1 cellular context compared by ENCODE assay signal in the genomic region with DNA sequence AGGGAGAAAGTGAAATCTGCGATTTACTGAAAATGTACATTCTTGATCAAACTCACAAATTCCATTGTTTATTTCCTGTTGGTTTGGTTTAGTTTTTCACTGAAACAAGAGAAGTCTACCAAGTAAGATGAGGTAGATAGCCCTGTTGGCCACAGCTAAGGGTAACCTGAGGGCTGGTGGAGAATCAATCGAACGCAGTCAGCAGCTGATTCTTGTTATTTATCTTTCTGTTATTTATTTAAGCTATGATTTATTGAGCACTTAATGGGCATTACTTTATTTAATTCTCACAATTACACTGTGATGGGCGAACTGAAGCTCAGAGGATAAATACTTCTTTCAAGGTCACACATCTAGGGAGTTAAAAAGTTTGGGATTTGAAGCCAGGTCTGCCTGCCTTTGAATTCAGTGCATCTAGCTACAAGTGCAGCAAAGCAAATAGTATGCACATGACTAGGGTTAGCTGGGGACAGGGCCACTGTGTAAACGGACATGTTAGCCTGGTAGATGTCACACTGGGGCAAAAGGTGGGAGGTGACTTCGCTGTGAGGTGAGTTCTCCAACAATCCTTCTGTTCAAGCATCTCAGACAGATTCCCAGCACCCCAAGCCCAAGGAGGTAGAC.
A peak's percentile ranks its signal among the peaks of the same experiment; 100 is the strongest.
TF ChIP-seq lines count a peak whose summit lies in the region.

No MANE protein-coding gene starts in this region.

TF ChIP-seq in HepG2, 621 proteins besides CTCF, POLR2A, EP300 and RAD21 (continued from another document):
- no peak for TF ChIP-seq FOXJ3 (CRISPR knock-in tag; IDR thresholded peaks at IDR 0.05; ENCODE audit: borderline replicate concordance)
- no peak for TF ChIP-seq SNAPC2 (CRISPR knock-in tag; IDR thresholded peaks at IDR 0.05)
- peak; percentile 56; the same call in 1 of the 2 replicates for TF ChIP-seq SOX5 (CRISPR knock-in tag; IDR thresholded peaks at IDR 0.05; ENCODE audit: borderline replicate concordance)
- TF ChIP-seq ZNF12 (CRISPR knock-in tag; IDR thresholded peaks at IDR 0.05): peak; percentile 78; the same call in 1 of the 2 replicates
- no peak for TF ChIP-seq HOXA5 (CRISPR knock-in tag; IDR thresholded peaks at IDR 0.05)
- TF ChIP-seq ZNF256 (CRISPR knock-in tag; conservative IDR thresholded peaks at IDR 0.05): no peak
- TF ChIP-seq, protein P1, sequence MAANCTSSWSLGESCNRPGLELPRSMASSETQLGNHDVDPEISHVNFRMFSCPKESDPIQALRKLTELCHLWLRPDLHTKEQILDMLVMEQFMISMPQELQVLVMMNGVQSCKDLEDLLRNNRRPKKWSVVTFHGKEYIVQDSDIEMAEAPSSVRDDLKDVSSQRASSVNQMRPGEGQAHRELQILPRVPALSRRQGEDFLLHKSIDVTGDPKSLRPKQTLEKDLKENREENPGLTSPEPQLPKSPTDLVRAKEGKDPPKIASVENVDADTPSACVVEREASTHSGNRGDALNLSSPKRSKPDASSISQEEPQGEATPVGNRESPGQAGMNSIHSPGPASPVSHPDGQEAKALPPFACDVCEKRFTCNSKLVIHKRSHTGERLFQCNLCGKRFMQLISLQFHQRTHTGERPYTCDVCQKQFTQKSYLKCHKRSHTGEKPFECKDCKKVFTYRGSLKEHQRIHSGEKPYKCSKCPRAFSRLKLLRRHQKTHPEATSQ (CRISPR knock-in tag; IDR thresholded peaks at IDR 0.05; ENCODE audit: borderline replicate concordance): no peak
- TF ChIP-seq ZNF773 (CRISPR knock-in tag; IDR thresholded peaks at IDR 0.05; ENCODE audit: borderline replicate concordance): no peak
